8 cellular contexts compared by ENCODE assay signal in the genomic region with DNA sequence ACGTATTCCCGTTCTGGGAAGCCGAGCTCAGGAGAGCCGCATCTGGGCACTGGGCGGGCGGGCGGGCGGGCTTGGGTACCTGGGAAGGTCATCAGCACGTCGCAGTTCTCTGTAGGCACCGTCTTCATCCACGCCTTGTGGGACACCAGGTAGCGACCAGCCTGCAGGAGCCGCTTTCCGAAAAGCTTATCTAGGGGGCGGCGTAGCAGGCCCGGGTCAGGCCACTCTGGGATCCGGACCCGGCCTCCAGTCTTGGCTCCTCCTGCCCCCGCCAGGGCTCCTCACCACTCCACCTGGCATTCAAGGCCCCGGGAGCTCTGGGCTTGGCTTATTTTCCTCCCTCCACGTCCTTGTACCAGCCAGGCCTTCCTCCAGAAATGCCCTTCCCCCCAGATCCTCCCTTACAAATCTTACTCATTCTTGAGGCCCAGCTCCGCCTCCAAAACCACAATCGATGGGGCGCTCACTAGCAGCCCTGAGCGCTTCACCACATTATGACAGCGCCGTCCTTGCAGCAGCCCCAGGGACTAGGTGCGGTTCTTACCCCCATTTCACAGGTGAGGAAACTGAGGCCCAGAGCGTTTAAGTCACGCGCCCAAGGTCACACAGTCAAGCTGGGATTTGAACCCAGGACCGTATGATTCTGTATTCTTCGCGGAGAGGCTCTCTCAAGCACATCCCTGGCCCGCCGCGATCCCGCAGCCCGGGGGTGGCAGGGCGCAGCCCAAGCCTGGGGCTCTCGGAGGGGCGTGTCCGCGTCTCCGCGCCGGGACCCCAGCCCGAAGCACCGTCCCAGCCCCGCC. TPM values are rescaled to one million over a fixed set of nuclear protein-coding genes. Genes with fewer than 3 reads are reported as not detected.
DNase-seq lines count a peak whose midpoint lies in the region; ATAC-seq and TF ChIP-seq lines count a peak whose summit lies in the region.

No MANE protein-coding gene starts in this region.

- H3K4me3 Mint-ChIP-seq in activated naive CD8-positive, alpha-beta T cell treated with anti-CD3 and anti-CD28 coated beads, Interleukin-2, amount 10 ng/mL, durations not matched to agents 7 days and 5 days, result peak overlapping the region; percentile 80

- H3K36me3 Mint-ChIP-seq in activated naive CD8-positive, alpha-beta T cell treated with anti-CD3 and anti-CD28 coated beads, Interleukin-2, amount 10 ng/mL, durations not matched to agents 7 days and 5 days, result peaks cover 7% of the 10 kb centered on the region

- H3K9me2 ChIP-seq in SU-DHL-6 (replicated peaks; ENCODE audit: insufficient read depth, low read length), result no peaks in the 10 kb centered on the region

- H3K36me3 ChIP-seq in SU-DHL-6 (ENCODE audit: low read length), result no peaks in the 10 kb centered on the region
- peaks cover 7% of the 10 kb centered on the region for H3K36me3 ChIP-seq in iPS-15b (ENCODE audit: control insufficient read depth, insufficient read depth, low read length)

- no peak overlapping the region for H3K27ac ChIP-seq in SU-DHL-6 (ENCODE audit: low read depth, low read length)

- peak overlapping the region; percentile 87 for H3K4me2 ChIP-seq in SU-DHL-6 (ENCODE audit: low read depth, low read length, poor library complexity, severe bottlenecking)

- no peaks in the 10 kb centered on the region for H3K9me3 Mint-ChIP-seq in activated naive CD8-positive, alpha-beta T cell treated with anti-CD3 and anti-CD28 coated beads, Interleukin-2, amount 10 ng/mL, durations not matched to agents 7 days and 5 days

- peaks cover 25% of the 10 kb centered on the region for H3K4me1 Mint-ChIP-seq in activated naive CD8-positive, alpha-beta T cell treated with anti-CD3 and anti-CD28 coated beads, Interleukin-2, amount 10 ng/mL, durations not matched to agents 7 days and 5 days

- H3K27me3 ChIP-seq in SU-DHL-6 (ENCODE audit: low read length) (no peaks in the 10 kb centered on the region), iPS-15b (ENCODE audit: control insufficient read depth, insufficient read depth, low read length) (peaks cover 12% of the 10 kb centered on the region)

- peaks cover 2% of the 10 kb centered on the region for H3K4me1 ChIP-seq in iPS-15b (ENCODE audit: control insufficient read depth, insufficient read depth, low read length)

- H3K4me3 ChIP-seq in SU-DHL-6 (ENCODE audit: insufficient read depth, low read length, poor library complexity, severe bottlenecking) (peak overlapping the region; percentile 73), iPS-15b (ENCODE audit: low read depth, low read length) (peak overlapping the region; percentile 78)

- peaks cover 10% of the 10 kb centered on the region; the same call in 1 of the 2 replicates for H3K79me2 ChIP-seq in SU-DHL-6 (ENCODE audit: insufficient read depth, low read length)

- TF ChIP-seq CTCF in SU-DHL-6 (IDR thresholded peaks at IDR 0.05; ENCODE audit: insufficient read depth, low read length, poor library complexity, severe bottlenecking), result no peak

- in situ Hi-C loops in ACHN (cut with HindIII; ENCODE audit: low pct_ligation_motif_present, low pct_unique_long_range_greater_than_20kb, low sequenced_read_pairs), result no loop called here

- ATAC-seq in GM21367 (IDR thresholded peaks at IDR 0.05; ENCODE audit: unreplicated experiment) (peak; percentile 2), GM18870 (IDR thresholded peaks at IDR 0.05; ENCODE audit: unreplicated experiment) (no peak)
- ATAC-seq in activated naive CD8-positive, alpha-beta T cell treated with anti-CD3 and anti-CD28 coated beads, Interleukin-2, amount 10 ng/mL, durations not matched to agents 7 days and 5 days (ENCODE audit: low read depth), result peak; percentile 21

- peak overlapping the region; percentile 86 for H2AFZ ChIP-seq in SU-DHL-6 (ENCODE audit: low read depth, low read length, severe bottlenecking)

- POLR2A ChIA-PET in activated naive CD8-positive, alpha-beta T cell treated with anti-CD3 and anti-CD28 coated beads, Interleukin-2, amount 10 ng/mL, durations not matched to agents 7 days and 5 days (lab: Charles Lee), result interaction anchor here (0.6 to 4.3 kb wide), 15 partner anchors 10 to 470 kb away, joined by 3 to 45 read pairs (median 4); partner anchors contain the start of genes ANKLE1, BST2, CCDC194 and DDA1

- H3K9ac ChIP-seq in SU-DHL-6 (ENCODE audit: low read length), result peak overlapping the region; percentile 75
- no peak overlapping the region for H3K9ac ChIP-seq in iPS-15b (ENCODE audit: low read depth, low read length)

- peak overlapping the region; percentile 84 for H3K27ac Mint-ChIP-seq in activated naive CD8-positive, alpha-beta T cell treated with anti-CD3 and anti-CD28 coated beads, Interleukin-2, amount 10 ng/mL, durations not matched to agents 7 days and 5 days

- peaks cover 5% of the 10 kb centered on the region for H3K27me3 Mint-ChIP-seq in activated naive CD8-positive, alpha-beta T cell treated with anti-CD3 and anti-CD28 coated beads, Interleukin-2, amount 10 ng/mL, durations not matched to agents 7 days and 5 days

- DNase-seq in ACHN (peak; percentile 81), NCI-H69 (lab: John Stamatoyannopoulos, UW) (no peak)
- peak; percentile 76 for DNase-seq in activated naive CD8-positive, alpha-beta T cell treated with anti-CD3 and anti-CD28 coated beads, Interleukin-2, amount 10 ng/mL, durations not matched to agents 7 days and 5 days
- DNase-seq in stimulated activated CD4-positive, alpha-beta T cell treated with anti-CD3 and anti-CD28 coated beads, Interleukin-1b, Interleukin-23, amount 100 ng/mL, for 4 hours (ENCODE audit: low read depth in 2 of 2), result peak; percentile 58 to 62

- H3K9me3 ChIP-seq in SU-DHL-6 (ENCODE audit: insufficient read depth, low read length) (no peaks in the 10 kb centered on the region), iPS-15b (ENCODE audit: control insufficient read depth, insufficient read depth, low read length) (no peaks in the 10 kb centered on the region)

- H4K20me1 ChIP-seq in SU-DHL-6 (ENCODE audit: low read depth, low read length), result no peaks in the 10 kb centered on the region

- 0 out of 2 replicates have a peak, but pooled peaks cover 3% of the 10 kb centered on the region for H3F3A ChIP-seq in SU-DHL-6 (ENCODE audit: insufficient read depth)

RNA-seq across cellular contexts. Expression of gene ANO8, which starts 0.8 kb away (rescaled TPM):
- total RNA-seq in activated naive CD8-positive, alpha-beta T cell treated with anti-CD3 and anti-CD28 coated beads, Interleukin-2, amount 10 ng/mL, durations not matched to agents 7 days and 5 days, result 10 to 100 TPM; 19.5 to 23.1 TPM

RNA-seq across cellular contexts. Expression of gene GTPBP3, which starts 3.5 kb away (rescaled TPM):
- total RNA-seq in activated naive CD8-positive, alpha-beta T cell treated with anti-CD3 and anti-CD28 coated beads, Interleukin-2, amount 10 ng/mL, durations not matched to agents 7 days and 5 days, result 10 to 100 TPM; 41.8 to 46.7 TPM

RNA-seq across cellular contexts. Expression of gene DDA1, which starts 24.4 kb away (rescaled TPM):
- 10 to 100 TPM; 44.1 to 46.7 TPM for total RNA-seq in activated naive CD8-positive, alpha-beta T cell treated with anti-CD3 and anti-CD28 coated beads, Interleukin-2, amount 10 ng/mL, durations not matched to agents 7 days and 5 days

RNA-seq across cellular contexts. Expression of gene MRPL34, which starts 28.1 kb away (rescaled TPM):
- 10 to 100 TPM; 88.0 to 92.8 TPM for total RNA-seq in activated naive CD8-positive, alpha-beta T cell treated with anti-CD3 and anti-CD28 coated beads, Interleukin-2, amount 10 ng/mL, durations not matched to agents 7 days and 5 days

RNA-seq across cellular contexts. Expression of gene ABHD8, which starts 30.6 kb away (rescaled TPM):
- 10 to 100 TPM; 12.4 to 12.9 TPM for total RNA-seq in activated naive CD8-positive, alpha-beta T cell treated with anti-CD3 and anti-CD28 coated beads, Interleukin-2, amount 10 ng/mL, durations not matched to agents 7 days and 5 days
